ENCODE assay signal across 21 cellular contexts in genomic region chr14:79256311-79256879, GRCh38.
A peak's percentile ranks its signal among the peaks of the same experiment; 100 is the strongest.
DNase-seq lines count a peak whose midpoint lies in the region; ATAC-seq and TF ChIP-seq lines count a peak whose summit lies in the region.
"Had no signal": no experiment of that assay in that cellular context is flagged by ENCODE, and none has a peak within 500 bp of the region (broad histone marks: within the 10 kb centered on the region; RNA-seq: fewer than 3 reads in every experiment).

No MANE protein-coding gene starts in this region.

- H3K36me3 ChIP-seq in neural progenitor cell (no peaks in the 10 kb centered on the region), OCI-LY7 (ENCODE audit: insufficient read depth, low read length) (no peaks in the 10 kb centered on the region)
- H3K36me3 ChIP-seq: BE2C, esophagus squamous epithelium, suprapubic skin, uterus had no signal

- TF ChIP-seq CTCF in WTC11 (IDR thresholded peaks at IDR 0.05) (no peak), neural progenitor cell (IDR thresholded peaks at IDR 0.05) (peak; percentile 45), OCI-LY7 (conservative IDR thresholded peaks at IDR 0.05; ENCODE audit: low read length) (no peak)

- no peaks in the 10 kb centered on the region for H3K27me3 ChIP-seq in neural progenitor cell
- H3K27me3 ChIP-seq: BE2C, esophagus squamous epithelium, suprapubic skin, uterus had no signal

- CTCF ChIA-PET in WTC11 (lab: Charles Lee): interaction anchor here (1.0 kb wide), 1 partner anchor 120 kb away, joined by 3 read pairs; no protein-coding TSS in a partner anchor
- CTCF ChIA-PET in OCI-LY7 (lab: Charles Lee; ENCODE audit: unreplicated experiment): no interaction called here

- peak; percentile 10 for DNase-seq in NCI-H1092 treated with DMSO at 0.1 percent for 48 hours (lab: John Stamatoyannopoulos, UW)
- no peak for DNase-seq in NCI-H1092 (lab: John Stamatoyannopoulos, UW)
- DNase-seq in NCI-H446 treated with DMSO at 0.1 percent for 48 hours (lab: John Stamatoyannopoulos, UW): peak; percentile 11
- no peak for DNase-seq in WTC11 (ENCODE audit: low spot score)
- peak; percentile 38 for DNase-seq in neural progenitor cell (ENCODE audit: low spot score)
- no peak for DNase-seq in OCI-LY7 (ENCODE audit: low spot score)
- DNase-seq: activated CD4-positive, alpha-beta T cell treated with anti-CD3 and anti-CD28 coated beads, Interleukin-2, amount 10 ng/mL, durations not matched to agents 7 days and 5 days; activated naive CD8-positive, alpha-beta T cell treated with anti-CD3 and anti-CD28 coated beads for 36 hours; BE2C; Caco-2; effector memory CD4-positive, alpha-beta T cell; esophagus squamous epithelium; midbrain; NCI-H1436; SHP77 treated with DMSO at 0.1 percent for 48 hours; uterus had no signal

- H3K4me3 ChIP-seq in neural progenitor cell (no peak overlapping the region), OCI-LY7 (ENCODE audit: low read depth, low read length, poor library complexity, severe bottlenecking) (no peak overlapping the region)
- H3K4me3 ChIP-seq: esophagus squamous epithelium, suprapubic skin, uterus had no signal

- H3K36me3 Mint-ChIP-seq in WTC11: peaks cover 19% of the 10 kb centered on the region
- no peaks in the 10 kb centered on the region for H3K36me3 Mint-ChIP-seq in neural progenitor cell
- H3K36me3 Mint-ChIP-seq: activated naive CD8-positive, alpha-beta T cell treated with anti-CD3 and anti-CD28 coated beads for 36 hours had no signal

- intact Hi-C loops in OCI-LY7 (cut with micrococcal nuclease; ENCODE audit: unreplicated experiment): no loop called here

- H3K9me3 Mint-ChIP-seq in WTC11: peaks cover 37% of the 10 kb centered on the region
- H3K9me3 Mint-ChIP-seq in neural progenitor cell: no peaks in the 10 kb centered on the region
- H3K9me3 Mint-ChIP-seq: activated naive CD8-positive, alpha-beta T cell treated with anti-CD3 and anti-CD28 coated beads for 36 hours; T-helper 1 cell treated with Interleukin-12 subunit alpha and Interleukin-12 subunit beta and Interleukin-4 antibody, amounts not matched to agents 30 μg/mL and 1 μg/mL, for 36 hours had no signal

- H3K4me3 Mint-ChIP-seq in WTC11 (no peak overlapping the region), neural progenitor cell (no peak overlapping the region)
- H3K4me3 Mint-ChIP-seq: activated CD4-positive, alpha-beta T cell treated with anti-CD3 and anti-CD28 coated beads, Interleukin-2, amount 10 ng/mL, durations not matched to agents 7 days and 5 days; activated naive CD8-positive, alpha-beta T cell treated with anti-CD3 and anti-CD28 coated beads for 36 hours; T-helper 1 cell treated with Interleukin-12 subunit alpha and Interleukin-12 subunit beta and Interleukin-4 antibody, amounts not matched to agents 30 μg/mL and 1 μg/mL, for 36 hours had no signal

- H3K27me3 Mint-ChIP-seq in WTC11 (ENCODE audit: low read depth) (peaks cover 6% of the 10 kb centered on the region; the same call in 1 of the 2 replicates), neural progenitor cell (ENCODE audit: insufficient read depth, low read depth) (peaks cover 6% of the 10 kb centered on the region)
- H3K27me3 Mint-ChIP-seq: activated CD4-positive, alpha-beta T cell treated with anti-CD3 and anti-CD28 coated beads, Interleukin-2, amount 10 ng/mL, durations not matched to agents 7 days and 5 days; activated naive CD8-positive, alpha-beta T cell treated with anti-CD3 and anti-CD28 coated beads for 36 hours had no signal

- H2AFZ ChIP-seq in neural progenitor cell (replicated peaks): no peak overlapping the region
- no peak overlapping the region for H2AFZ ChIP-seq in OCI-LY7 (ENCODE audit: low read length)

- H3K9ac ChIP-seq in neural progenitor cell: no peak overlapping the region

- H3K9me3 ChIP-seq in neural progenitor cell (ENCODE audit: low read depth) (no peaks in the 10 kb centered on the region), OCI-LY7 (ENCODE audit: low read length) (no peaks in the 10 kb centered on the region)
- H3K9me3 ChIP-seq: BE2C, Caco-2, esophagus squamous epithelium, suprapubic skin, uterus had no signal

- H3K4me2 ChIP-seq in neural progenitor cell: peak overlapping the region; percentile 18
- H3K4me2 ChIP-seq in OCI-LY7 (ENCODE audit: low read length): no peak overlapping the region

- H3K4me1 Mint-ChIP-seq in WTC11 (0 out of 2 replicates have a peak, but pooled peaks cover 3% of the 10 kb centered on the region), neural progenitor cell (peaks cover 19% of the 10 kb centered on the region)
- H3K4me1 Mint-ChIP-seq: activated CD4-positive, alpha-beta T cell treated with anti-CD3 and anti-CD28 coated beads, Interleukin-2, amount 10 ng/mL, durations not matched to agents 7 days and 5 days; activated naive CD8-positive, alpha-beta T cell treated with anti-CD3 and anti-CD28 coated beads for 36 hours had no signal

- no peak overlapping the region for H3K27ac ChIP-seq in neural progenitor cell
- no peak overlapping the region for H3K27ac ChIP-seq in OCI-LY7 (ENCODE audit: low read depth, low read length, poor library complexity, severe bottlenecking)
- H3K27ac ChIP-seq: esophagus squamous epithelium, suprapubic skin, uterus had no signal

- H3K27ac Mint-ChIP-seq in WTC11: no peak overlapping the region
- H3K27ac Mint-ChIP-seq in neural progenitor cell: no peak overlapping the region
- H3K27ac Mint-ChIP-seq: activated CD4-positive, alpha-beta T cell treated with anti-CD3 and anti-CD28 coated beads, Interleukin-2, amount 10 ng/mL, durations not matched to agents 7 days and 5 days; activated naive CD8-positive, alpha-beta T cell treated with anti-CD3 and anti-CD28 coated beads for 36 hours; T-helper 1 cell treated with Interleukin-12 subunit alpha and Interleukin-12 subunit beta and Interleukin-4 antibody, amounts not matched to agents 30 μg/mL and 1 μg/mL, for 36 hours had no signal

- H4K20me1 ChIP-seq in neural progenitor cell (ENCODE audit: low read depth): no peaks in the 10 kb centered on the region
- no peaks in the 10 kb centered on the region for H4K20me1 ChIP-seq in OCI-LY7 (ENCODE audit: insufficient read depth, low read length)

- POLR2A ChIA-PET in WTC11 (lab: Charles Lee): no interaction called here
- POLR2A ChIA-PET in OCI-LY7 (lab: Charles Lee): interaction anchor here (0.5 kb wide), 1 partner anchor 14 kb away, joined by 3 read pairs; no protein-coding TSS in a partner anchor

- no TSS peak for BruUV-seq in OCI-LY7 (replicated peaks; lab: Mats Ljungman, UMichigan)

- H3K9me2 ChIP-seq in OCI-LY7 (ENCODE audit: insufficient read depth, low read length): no peaks in the 10 kb centered on the region

- H3F3A ChIP-seq in neural progenitor cell (ENCODE audit: low read depth): no peaks in the 10 kb centered on the region

- ATAC-seq in WTC11: peak; percentile 44
- ATAC-seq in HG02884 (IDR thresholded peaks at IDR 0.05; ENCODE audit: unreplicated experiment): no peak
- no peak for ATAC-seq in HG03432 (IDR thresholded peaks at IDR 0.05; ENCODE audit: unreplicated experiment)
- ATAC-seq: left lobe of liver had no signal

- H3K4me1 ChIP-seq in neural progenitor cell (peaks cover 27% of the 10 kb centered on the region), OCI-LY7 (ENCODE audit: insufficient read depth, low read length, poor library complexity, severe bottlenecking) (no peaks in the 10 kb centered on the region)
- H3K4me1 ChIP-seq: BE2C, esophagus squamous epithelium, suprapubic skin, uterus had no signal

- H3K79me2 ChIP-seq in neural progenitor cell (ENCODE audit: low read depth): no peaks in the 10 kb centered on the region
- H3K79me2 ChIP-seq in OCI-LY7 (ENCODE audit: insufficient read depth, low read depth, low read length): no peaks in the 10 kb centered on the region

TF ChIP-seq in WTC11, 78 proteins besides CTCF, POLR2A, EP300 and RAD21:
- TF ChIP-seq OVOL2 (CRISPR knock-in tag; IDR thresholded peaks at IDR 0.05; ENCODE audit: borderline replicate concordance) (no peak), USF1 (CRISPR knock-in tag; IDR thresholded peaks at IDR 0.05) (no peak), ATF1 (CRISPR knock-in tag; IDR thresholded peaks at IDR 0.05) (no peak)

Comparison
In these comparisons a context has a peak if more than half of its experiments do, and no peak if none do; other contexts are left out.
1. DNase-seq: peak in NCI-H1092 treated with DMSO at 0.1 percent for 48 hours (single experiment), NCI-H446 treated with DMSO at 0.1 percent for 48 hours (single experiment) and neural progenitor cell (single experiment); none in NCI-H1092 (single experiment), WTC11 (single experiment) and OCI-LY7 (single experiment).